ENCODE assay signal across 10 cellular contexts in genomic region chr19:13866463-13867046, GRCh38. TPM values are rescaled to one million over a fixed set of nuclear protein-coding genes. Genes with fewer than 3 reads are reported as not detected.
DNase-seq lines count a peak whose midpoint lies in the region; ATAC-seq and TF ChIP-seq lines count a peak whose summit lies in the region.
"Had no signal": no experiment of that assay in that cellular context is flagged by ENCODE, and none has a peak within 500 bp of the region (broad histone marks: within the 10 kb centered on the region; RNA-seq: fewer than 3 reads in every experiment).

No MANE protein-coding gene starts in this region.

- peak overlapping the region; percentile 68; the same call in 1 of the 2 replicates for H3K9ac ChIP-seq in HCT116 (ENCODE audit: low read length)
- peak overlapping the region in 1 of 2 donors; percentile 75 for H3K9ac ChIP-seq in mucosa of rectum (ENCODE audit: low read depth in 1 of 2, low read length in 2 of 2)

- H3K4me3 ChIP-seq in ACC112 (ENCODE audit: low read depth, low read length) (peak overlapping the region; percentile 74), HCT116 (replicated peaks in 1 of 2; ENCODE audit: low read depth in 1 of 2, low read length in 2 of 2) (peak overlapping the region in 1 of 2 experiments; percentile 60; a peak in 3 of 4 replicates), brain microvascular endothelial cell (ENCODE audit: low read depth, low read length) (peak overlapping the region; percentile 55), mucosa of rectum (ENCODE audit: low read length in 2 of 2) (peak overlapping the region; percentile 62)

- H4K20me1 ChIP-seq in HCT116 (ENCODE audit: insufficient read depth) = no peaks in the 10 kb centered on the region

- no TSS peak for BruUV-seq in HCT116 (replicated peaks; lab: Mats Ljungman, UMichigan)

- H3K4me2 ChIP-seq in HCT116 (ENCODE audit: low read length) = peak overlapping the region; percentile 87

- RAD21 ChIA-PET in HCT116 (lab: Charles Lee; ENCODE audit: low non-redundant PET in 1 of 2, low total read pairs in 2 of 2, uncharacterized antibody in 2 of 2, unreplicated experiment in 2 of 2) = no interaction called here

- no peaks in the 10 kb centered on the region for H3K36me3 ChIP-seq in ACC112 (ENCODE audit: insufficient read depth, low read length)
- no peaks in the 10 kb centered on the region for H3K36me3 ChIP-seq in HCT116 (ENCODE audit: control insufficient read depth in 1 of 2, insufficient read depth in 2 of 2, low read length in 2 of 2)
- no peaks in the 10 kb centered on the region for H3K36me3 ChIP-seq in brain microvascular endothelial cell (replicated peaks)
- H3K36me3 ChIP-seq in mucosa of rectum (ENCODE audit: control insufficient read depth in 2 of 2, insufficient read depth in 2 of 2, low read length in 2 of 2) = no peaks in the 10 kb centered on the region

- no peaks in the 10 kb centered on the region for H3K9me2 ChIP-seq in HCT116 (ENCODE audit: insufficient read depth)

- H3K27ac ChIP-seq in ACC112 (ENCODE audit: low read depth, low read length) (no peak overlapping the region), HCT116 (ENCODE audit: low read depth, low read length) (no peak overlapping the region), brain microvascular endothelial cell (no peak overlapping the region), mucosa of rectum (ENCODE audit: low read depth in 2 of 2, low read length in 2 of 2) (no peak overlapping the region)

- no peak for ATAC-seq in HCT116
- no peak for ATAC-seq in GM21825 (IDR thresholded peaks at IDR 0.05; ENCODE audit: unreplicated experiment)
- no peak for ATAC-seq in HG03159 (IDR thresholded peaks at IDR 0.05; ENCODE audit: unreplicated experiment)

- H3K27me3 ChIP-seq in ACC112 (ENCODE audit: insufficient read depth, low read length) = peaks cover 12% of the 10 kb centered on the region; the same call in 1 of the 2 replicates
- H3K27me3 ChIP-seq in HCT116 (ENCODE audit: insufficient read depth, low read length) = no peaks in the 10 kb centered on the region
- no peaks in the 10 kb centered on the region for H3K27me3 ChIP-seq in brain microvascular endothelial cell (replicated peaks)
- H3K27me3 ChIP-seq in mucosa of rectum (ENCODE audit: control insufficient read depth in 2 of 2, insufficient read depth in 2 of 2, low read length in 2 of 2) = peaks cover 3 to 4% of the 10 kb centered on the region in 2 donors

- no peak overlapping the region for H2AFZ ChIP-seq in ACC112 (ENCODE audit: low read length, unreplicated experiment)
- no peak overlapping the region for H2AFZ ChIP-seq in HCT116 (ENCODE audit: low read depth, low read length, poor library complexity, severe bottlenecking)

- TF ChIP-seq RAD21 in HCT116 (IDR thresholded peaks at IDR 0.05; ENCODE audit: low read depth) = no peak

- CTCF ChIA-PET in HCT116 (lab: Charles Lee) = no interaction called here

- TF ChIP-seq CTCF in HCT116 (IDR thresholded peaks at IDR 0.05 in 2 of 3, conservative IDR thresholded peaks at IDR 0.05 in 1 of 3; ENCODE audit: borderline replicate concordance in 1 of 3, insufficient read depth in 1 of 3, low read depth in 2 of 3, low read length in 2 of 3) (no peak), brain microvascular endothelial cell (IDR thresholded peaks at IDR 0.05; ENCODE audit: low read depth, low read length, missing control alignments) (no peak)

- in situ Hi-C loops in brain microvascular endothelial cell (cut with HindIII; ENCODE audit: low pct_ligation_motif_present, low sequenced_read_pairs) = no loop called here

- H3K79me2 ChIP-seq in ACC112 (ENCODE audit: control insufficient read depth, insufficient read depth, low read length, unreplicated experiment) = no peaks in the 10 kb centered on the region
- no peaks in the 10 kb centered on the region for H3K79me2 ChIP-seq in HCT116 (ENCODE audit: insufficient read depth, low read length)

- intact Hi-C loops in HCT116 (cut with micrococcal nuclease) = no loop called here

- TF ChIP-seq POLR2A in HCT116 (IDR thresholded peaks at IDR 0.05; ENCODE audit: borderline replicate concordance, extremely low read depth, insufficient read depth, insufficient read length) = no peak

- H3K9me3 ChIP-seq in HCT116 (ENCODE audit: control insufficient read depth in 1 of 2, insufficient read depth in 1 of 2, low read depth in 1 of 2, low read length in 2 of 2) (no peaks in the 10 kb centered on the region), mucosa of rectum (ENCODE audit: control insufficient read depth in 2 of 2, low read length in 2 of 2) (no peaks in the 10 kb centered on the region)

- peaks cover 2% of the 10 kb centered on the region for H3K4me1 ChIP-seq in ACC112 (ENCODE audit: control insufficient read depth, insufficient read depth, low read length, unreplicated experiment)
- H3K4me1 ChIP-seq in HCT116 (ENCODE audit: control insufficient read depth in 1 of 2, insufficient read depth in 2 of 2, low read length in 2 of 2) = peaks cover 14 to 29% of the 10 kb centered on the region in 2 experiments
- peaks cover 3 to 13% of the 10 kb centered on the region in 2 donors for H3K4me1 ChIP-seq in mucosa of rectum (ENCODE audit: control insufficient read depth in 2 of 2, insufficient read depth in 2 of 2, low read length in 2 of 2)

- POLR2A ChIA-PET in HCT116 (lab: Charles Lee) = no interaction called here

- no peak for DNase-seq in HCT116 (ENCODE audit: low read depth, low spot score)
- no peak for DNase-seq in brain microvascular endothelial cell
- DNase-seq in NCI-H1105 (lab: John Stamatoyannopoulos, UW) = no peak
- no peak for DNase-seq in globus pallidus (ENCODE audit: low spot score)

TF ChIP-seq in HCT116, 20 proteins besides CTCF, POLR2A, EP300 and RAD21:
- TF ChIP-seq CEBPB (IDR thresholded peaks at IDR 0.05; ENCODE audit: low read depth) (no peak), ELF1 (IDR thresholded peaks at IDR 0.05; ENCODE audit: borderline replicate concordance, low read depth) (no peak), FOSL1 (IDR thresholded peaks at IDR 0.05; ENCODE audit: low read depth) (no peak), ZNF274 (IDR thresholded peaks at IDR 0.05; ENCODE audit: low read depth, low read length) (no peak), ATF3 (IDR thresholded peaks at IDR 0.05) (no peak), EZH2phosphoT487 (IDR thresholded peaks at IDR 0.05; ENCODE audit: borderline replicate concordance) (no peak), EGR1 (IDR thresholded peaks at IDR 0.05; ENCODE audit: low read depth) (no peak), TCF7L2 (IDR thresholded peaks at IDR 0.05; ENCODE audit: borderline replicate concordance, extremely low read depth, insufficient read depth, insufficient read length) (no peak)

RNA-seq across cellular contexts. Expression of gene NANOS3, which starts 10.4 kb away (rescaled TPM):
- not detected for total RNA-seq in HCT116 (2021; ENCODE audit: unreplicated experiment)
- 0.17 and 0.30 TPM in 2 replicates for polyA plus RNA-seq in HCT116 (2012)
- total RNA-seq: LHCN-M2, SK-MEL-5 had no signal

RNA-seq across cellular contexts. Expression of gene BRME1, which starts 39.4 kb away (rescaled TPM):
- total RNA-seq in HCT116 (2021; ENCODE audit: unreplicated experiment) = 1.7 TPM
- polyA plus RNA-seq in HCT116 (2012) = 0.90 and 1.5 TPM in 2 replicates

RNA-seq across cellular contexts. Expression of gene CC2D1A, which starts 39.4 kb away (rescaled TPM):
- 51.5 TPM for total RNA-seq in HCT116 (2021; ENCODE audit: unreplicated experiment)
- polyA plus RNA-seq in HCT116 (2012) = 37.9 and 39.1 TPM in 2 replicates
